7 cellular contexts compared by ENCODE assay signal in genomic region chr17:38729368-38729885, GRCh38. TPM values are rescaled to one million over a fixed set of nuclear protein-coding genes. Genes with fewer than 3 reads are reported as not detected.
DNase-seq lines count a peak whose midpoint lies in the region; ATAC-seq and TF ChIP-seq lines count a peak whose summit lies in the region.

No MANE protein-coding gene starts in this region.

- TF ChIP-seq CTCF in HL-60 (IDR thresholded peaks at IDR 0.05; ENCODE audit: insufficient read depth, low read length), result no peak

- H3K27ac Mint-ChIP-seq in activated T-cell treated with anti-CD3 and anti-CD28 coated beads, Interleukin-2, amount 50 U/mL, for 72 hours, result peak overlapping the region; percentile 67
- H3K27ac Mint-ChIP-seq in stimulated activated naive CD8-positive, alpha-beta T cell treated with anti-CD3 and anti-CD28 coated beads, Interleukin-15, amount 100 ng/mL, for 72 hours, result peak overlapping the region in 1 of 2 donors; percentile 6

- H3K27ac ChIP-seq in HL-60 (replicated peaks), result peak overlapping the region; percentile 62

- H3K4me3 ChIP-seq in HL-60 (replicated peaks; ENCODE audit: insufficient read depth, low read length) (peak overlapping the region; percentile 46), iPS-18c (ENCODE audit: insufficient read depth, low read depth, low read length) (peak overlapping the region; percentile 73)

- DNase-seq in HL-60 (ENCODE audit: low read depth in 1 of 2, low spot score in 1 of 2), result no peak
- no peak for DNase-seq in activated T-cell treated with anti-CD3 and anti-CD28 coated beads, Interleukin-2, amount 50 U/mL, for 72 hours
- no peak for DNase-seq in stimulated activated naive CD8-positive, alpha-beta T cell treated with anti-CD3 and anti-CD28 coated beads, Interleukin-15, amount 100 ng/mL, for 72 hours
- no peak for DNase-seq in NCI-H1105 (lab: John Stamatoyannopoulos, UW)
- no peak for DNase-seq in COLO668 (lab: John Stamatoyannopoulos, UW; ENCODE audit: unreplicated experiment)

- H3K36me3 Mint-ChIP-seq in activated T-cell treated with anti-CD3 and anti-CD28 coated beads, Interleukin-2, amount 50 U/mL, for 72 hours (ENCODE audit: insufficient read depth in 2 of 2), result peaks cover 6% of the 10 kb centered on the region in 2 donors

- peaks cover 83% of the 10 kb centered on the region for H3K4me1 Mint-ChIP-seq in activated T-cell treated with anti-CD3 and anti-CD28 coated beads, Interleukin-2, amount 50 U/mL, for 72 hours (ENCODE audit: low read depth)
- peaks cover 93% of the 10 kb centered on the region for H3K4me1 Mint-ChIP-seq in stimulated activated naive CD8-positive, alpha-beta T cell treated with anti-CD3 and anti-CD28 coated beads, Interleukin-15, amount 100 ng/mL, for 72 hours

- H3K4me3 Mint-ChIP-seq in activated T-cell treated with anti-CD3 and anti-CD28 coated beads, Interleukin-2, amount 50 U/mL, for 72 hours, result peak overlapping the region; percentile 90 to 93
- H3K4me3 Mint-ChIP-seq in stimulated activated naive CD8-positive, alpha-beta T cell treated with anti-CD3 and anti-CD28 coated beads, Interleukin-15, amount 100 ng/mL, for 72 hours, result peak overlapping the region; percentile 79 to 82

- H3K9me3 Mint-ChIP-seq in activated T-cell treated with anti-CD3 and anti-CD28 coated beads, Interleukin-2, amount 50 U/mL, for 72 hours, result peaks cover 0 to 3% of the 10 kb centered on the region in 2 donors
- H3K9me3 Mint-ChIP-seq in stimulated activated naive CD8-positive, alpha-beta T cell treated with anti-CD3 and anti-CD28 coated beads, Interleukin-15, amount 100 ng/mL, for 72 hours, result peaks cover 6 to 8% of the 10 kb centered on the region in 2 donors

- H3K9me3 ChIP-seq in iPS-18c (ENCODE audit: control insufficient read depth, insufficient read depth, low read length), result no peaks in the 10 kb centered on the region

- H3K27me3 Mint-ChIP-seq in activated T-cell treated with anti-CD3 and anti-CD28 coated beads, Interleukin-2, amount 50 U/mL, for 72 hours (ENCODE audit: low read depth), result no peaks in the 10 kb centered on the region
- no peaks in the 10 kb centered on the region for H3K27me3 Mint-ChIP-seq in stimulated activated naive CD8-positive, alpha-beta T cell treated with anti-CD3 and anti-CD28 coated beads, Interleukin-15, amount 100 ng/mL, for 72 hours

- ATAC-seq in activated T-cell treated with anti-CD3 and anti-CD28 coated beads, Interleukin-2, amount 50 U/mL, for 72 hours (replicated peaks in 1 of 2), result no peak
- ATAC-seq in stimulated activated naive CD8-positive, alpha-beta T cell treated with anti-CD3 and anti-CD28 coated beads, Interleukin-15, amount 100 ng/mL, for 72 hours, result no peak
- no peak for ATAC-seq in GM19395 (IDR thresholded peaks at IDR 0.05; ENCODE audit: unreplicated experiment)

- no peaks in the 10 kb centered on the region for H3K27me3 ChIP-seq in HL-60 (ENCODE audit: insufficient read depth, poor library complexity, severe bottlenecking)

RNA-seq across cellular contexts. Expression of gene CISD3, which starts 0.7 kb away (rescaled TPM):
- 10 to 100 TPM; 25.5 to 27.8 TPM for total RNA-seq in activated T-cell treated with anti-CD3 and anti-CD28 coated beads, Interleukin-2, amount 50 U/mL, for 72 hours

RNA-seq across cellular contexts. Expression of gene PCGF2, which starts 18.7 kb away (rescaled TPM):
- total RNA-seq in activated T-cell treated with anti-CD3 and anti-CD28 coated beads, Interleukin-2, amount 50 U/mL, for 72 hours, result 1 to 10 TPM; 2.7 to 7.7 TPM

RNA-seq across cellular contexts. Expression of gene PSMB3, which starts 23.1 kb away (rescaled TPM):
- 100 to 1,000 TPM; 182 to 190 TPM for total RNA-seq in activated T-cell treated with anti-CD3 and anti-CD28 coated beads, Interleukin-2, amount 50 U/mL, for 72 hours

RNA-seq across cellular contexts. Expression of gene MLLT6, which starts 24.4 kb away (rescaled TPM):
- total RNA-seq in activated T-cell treated with anti-CD3 and anti-CD28 coated beads, Interleukin-2, amount 50 U/mL, for 72 hours, result 100 to 1,000 TPM; 251 to 263 TPM

RNA-seq across cellular contexts. Expression of gene EPOP, which starts 54.7 kb away (rescaled TPM):
- 10 to 100 TPM; 30.3 to 37.4 TPM for total RNA-seq in activated T-cell treated with anti-CD3 and anti-CD28 coated beads, Interleukin-2, amount 50 U/mL, for 72 hours
